In the genomic region with DNA sequence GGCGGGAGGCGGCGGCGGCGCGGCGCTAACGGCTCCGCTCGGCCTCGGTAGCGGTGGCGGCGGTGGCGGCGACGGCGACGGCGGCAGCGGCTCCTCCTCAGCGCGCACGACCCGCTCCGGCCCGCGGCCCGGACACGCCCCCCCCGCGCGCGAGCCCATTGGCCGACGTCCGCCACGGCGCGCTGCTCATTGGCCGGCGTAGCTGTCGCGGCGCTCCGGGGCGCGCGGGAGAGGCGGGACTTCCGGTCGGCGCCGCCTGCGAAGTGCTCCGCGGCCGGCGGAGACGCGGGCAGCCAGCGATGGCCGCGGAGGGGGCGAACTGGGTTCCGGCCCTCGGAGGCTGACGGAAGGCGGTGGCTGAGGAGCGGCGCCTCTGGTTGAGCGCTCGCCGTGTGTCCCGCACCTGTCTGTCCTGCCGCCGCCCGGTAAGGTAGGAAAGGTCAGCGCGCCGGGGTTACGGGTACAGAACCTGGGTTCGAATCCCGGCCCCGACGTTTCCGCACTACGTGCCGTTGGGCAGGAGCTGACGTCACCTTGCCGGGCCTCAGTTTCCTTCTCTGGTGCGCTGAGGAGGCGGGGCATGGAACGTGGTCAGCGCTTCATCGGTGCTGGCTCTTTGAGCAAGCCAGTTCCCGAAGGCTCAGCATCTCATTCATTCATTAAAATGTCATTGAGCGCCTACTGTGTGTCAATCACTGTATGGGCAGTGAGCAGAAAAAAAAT, we compare ENCODE assay signal across 8 cellular contexts. TPM values are rescaled to one million over a fixed set of nuclear protein-coding genes. Genes with fewer than 3 reads are reported as not detected.
DNase-seq lines count a peak whose midpoint lies in the region; ATAC-seq and TF ChIP-seq lines count a peak whose summit lies in the region.

A gene (minus strand): TSS at position 108 of the 723 bp plus-strand sequence. CDS start 13,826 bp downstream, outside the sequence.

- H3K4me3 Mint-ChIP-seq in CD8-positive, alpha-beta memory T cell: peak within 1 kb of the TSS; percentile 89 to 98 (median 94)

- no peak for TF ChIP-seq CTCF in GM20000 (IDR thresholded peaks at IDR 0.05; ENCODE audit: extremely low read depth, missing control alignments)
- TF ChIP-seq CTCF in OCI-LY3 (IDR thresholded peaks at IDR 0.05; ENCODE audit: low read depth, low read length): no peak
- TF ChIP-seq CTCF in epithelial cell of esophagus (IDR thresholded peaks at IDR 0.05; ENCODE audit: insufficient read depth, low read depth, low read length, missing control alignments): no peak
- no peak for TF ChIP-seq CTCF in mucosa of descending colon (IDR thresholded peaks at IDR 0.05)

- peak within 1 kb of the TSS; percentile 62 for H2AFZ ChIP-seq in OCI-LY3 (ENCODE audit: low read depth, low read length)

- H3K27me3 ChIP-seq in CD8-positive, alpha-beta memory T cell (ENCODE audit: insufficient read depth, low read length, poor library complexity, severe bottlenecking): no peaks in the 10 kb centered on the region
- H3K27me3 ChIP-seq in OCI-LY3 (ENCODE audit: low read depth, low read length): no peaks in the 10 kb centered on the region

- peak; percentile 88 to 90 (median 88) for DNase-seq in CD8-positive, alpha-beta memory T cell
- DNase-seq in GM20000 (ENCODE audit: low spot score) (peak; percentile 99), HUDEP-2 (lab: John Stamatoyannopoulos, UW; ENCODE audit: unreplicated experiment in 76 of 76) (peak in 75 of 76 experiments; percentile 21 to 96 (median 86)), activated T-cell treated with anti-CD3 and anti-CD28 coated beads for 1 hour (ENCODE audit: low read depth) (peak; percentile 84), epithelial cell of esophagus (ENCODE audit: low read depth) (peak; percentile 94), mucosa of descending colon (peak; percentile 91 to 95 (median 92))
- DNase-seq in stimulated activated CD8-positive, alpha-beta memory T cell treated with anti-CD3 and anti-CD28 coated beads, Interleukin-4, amount 100 ng/mL, for 1 hour (ENCODE audit: low read depth in 2 of 2, low spot score in 1 of 2): peak; percentile 74 to 77

- intact Hi-C loops in mucosa of descending colon (cut with DNase I, micrococcal nuclease): no loop called here

- peak within 1 kb of the TSS; percentile 72 for H3K27ac ChIP-seq in CD8-positive, alpha-beta memory T cell (ENCODE audit: low read depth, low read length)
- H3K27ac ChIP-seq in OCI-LY3 (ENCODE audit: low read length): peak within 1 kb of the TSS; percentile 36

- peak within 1 kb of the TSS; percentile 78 for H3K9ac ChIP-seq in OCI-LY3 (ENCODE audit: low read length)

- no peaks in the 10 kb centered on the region for H3K36me3 ChIP-seq in CD8-positive, alpha-beta memory T cell (ENCODE audit: insufficient read depth, low read length)
- peaks cover 6% of the 10 kb centered on the region for H3K36me3 ChIP-seq in OCI-LY3 (replicated peaks; ENCODE audit: low read depth, low read length)
- no peaks in the 10 kb centered on the region for H3K36me3 ChIP-seq in mucosa of descending colon (ENCODE audit: low read depth)

- peaks cover 0 to 13% (median 0%) of the 10 kb centered on the region in 3 donors for H3K36me3 Mint-ChIP-seq in CD8-positive, alpha-beta memory T cell

- POLR2A ChIA-PET in CD8-positive, alpha-beta memory T cell (lab: Charles Lee): interaction anchor here (0.6 to 2.6 kb wide), 4 partner anchors 62 to 1564 kb away, joined by 3 to 9 read pairs (median 4); a partner anchor contains a TSS

- peak within 1 kb of the TSS; percentile 83 for H3K4me2 ChIP-seq in OCI-LY3 (ENCODE audit: low read length)

- H3K4me1 Mint-ChIP-seq in CD8-positive, alpha-beta memory T cell: peaks cover 37 to 42% (median 38%) of the 10 kb centered on the region in 3 donors

- no peaks in the 10 kb centered on the region for H3K9me3 Mint-ChIP-seq in CD8-positive, alpha-beta memory T cell

- no peaks in the 10 kb centered on the region for H3K9me3 ChIP-seq in CD8-positive, alpha-beta memory T cell (ENCODE audit: low read length)
- no peaks in the 10 kb centered on the region for H3K9me3 ChIP-seq in OCI-LY3 (ENCODE audit: insufficient read depth, low read length)
- no peaks in the 10 kb centered on the region for H3K9me3 ChIP-seq in mucosa of descending colon

- peak within 1 kb of the TSS; percentile 76 for H3K4me3 ChIP-seq in CD8-positive, alpha-beta memory T cell (ENCODE audit: low read length)
- H3K4me3 ChIP-seq in OCI-LY3 (ENCODE audit: low read length) (peak within 1 kb of the TSS; percentile 96), epithelial cell of esophagus (ENCODE audit: low read length) (peak within 1 kb of the TSS; percentile 87), mucosa of descending colon (peak within 1 kb of the TSS; percentile 59)

- CTCF ChIA-PET in CD8-positive, alpha-beta memory T cell (lab: Charles Lee): interaction anchor here (1.2 to 3.8 kb wide), 3 partner anchors 13 to 61 kb away, joined by 3 to 20 read pairs (median 5); a partner anchor contains a TSS

- H3K79me2 ChIP-seq in OCI-LY3 (ENCODE audit: low read length): peaks cover 53% of the 10 kb centered on the region

- H4K20me1 ChIP-seq in OCI-LY3 (ENCODE audit: insufficient read depth, low read length): peaks cover 38% of the 10 kb centered on the region

- peaks cover 32% of the 10 kb centered on the region for H3K4me1 ChIP-seq in CD8-positive, alpha-beta memory T cell (ENCODE audit: insufficient read depth, low read length)
- H3K4me1 ChIP-seq in OCI-LY3 (ENCODE audit: low read length): peaks cover 20% of the 10 kb centered on the region
- H3K4me1 ChIP-seq in mucosa of descending colon (ENCODE audit: low read depth): peaks cover 29% of the 10 kb centered on the region

- H3K27me3 Mint-ChIP-seq in CD8-positive, alpha-beta memory T cell: peaks cover 0 to 2% of the 10 kb centered on the region in 2 donors

- ATAC-seq in mucosa of descending colon: peak; percentile 97

- peak within 1 kb of the TSS; percentile 82 to 98 (median 96) for H3K27ac Mint-ChIP-seq in CD8-positive, alpha-beta memory T cell

RNA-seq across cellular contexts. Expression of the gene that starts here (rescaled TPM):
- 100 to 1,000 TPM; 156 to 164 TPM for total RNA-seq in CD8-positive, alpha-beta memory T cell
- polyA plus RNA-seq in CD8-positive, alpha-beta memory T cell: 63.3 TPM
- total RNA-seq in mucosa of descending colon: 10 to 100 TPM; 43.9 to 63.9 (median 58.7) TPM

Comparison
In these comparisons a context has a peak if more than half of its experiments do, and no peak if none do; other contexts are left out.
1. Peak in every context shown above with its lines: DNase-seq, ATAC-seq, H3K4me3 ChIP-seq and H3K27ac ChIP-seq.